ENCODE assay signal across 14 cellular contexts in genomic region chr6:12395898-12396297, GRCh38.
DNase-seq lines count a peak whose midpoint lies in the region.
"Had no signal": no experiment of that assay in that cellular context is flagged by ENCODE, and none has a peak within 500 bp of the region (broad histone marks: within the 10 kb centered on the region; RNA-seq: fewer than 3 reads in every experiment).

No MANE protein-coding gene starts in this region.

- peak; percentile 37 for DNase-seq in ELR (ENCODE audit: low read depth)
- DNase-seq in RPMI7951 (ENCODE audit: low read depth) = peak; percentile 20
- DNase-seq in fibroblast of gingiva (ENCODE audit: low read depth) = peak; percentile 20
- peak; percentile 9 for DNase-seq in renal cortical epithelial cell (ENCODE audit: low read depth)
- no peak for DNase-seq in COLO668 (lab: John Stamatoyannopoulos, UW; ENCODE audit: unreplicated experiment)
- DNase-seq in effector CD8-positive, alpha-beta T cell (lab: John Stamatoyannopoulos, UW) = no peak
- DNase-seq in NCI-H446 (lab: John Stamatoyannopoulos, UW) = no peak
- DNase-seq: activated CD4-positive, alpha-beta memory T cell treated with anti-CD3 and anti-CD28 coated beads for 36 hours; CD4-positive, alpha-beta memory T cell; dorsolateral prefrontal cortex; Kasumi-1; NCI-H146; NCI-H510A; small intestine had no signal

Comparison
In these comparisons a context has a peak if more than half of its experiments do, and no peak if none do; other contexts are left out.
1. DNase-seq: peak in ELR (single experiment), RPMI7951 (single experiment), fibroblast of gingiva (single experiment) and renal cortical epithelial cell (single experiment); none in COLO668 (single experiment), effector CD8-positive, alpha-beta T cell (single experiment) and NCI-H446 (0 of 2).